Comparison of ENCODE assay signal across 9 cellular contexts in the genomic region with DNA sequence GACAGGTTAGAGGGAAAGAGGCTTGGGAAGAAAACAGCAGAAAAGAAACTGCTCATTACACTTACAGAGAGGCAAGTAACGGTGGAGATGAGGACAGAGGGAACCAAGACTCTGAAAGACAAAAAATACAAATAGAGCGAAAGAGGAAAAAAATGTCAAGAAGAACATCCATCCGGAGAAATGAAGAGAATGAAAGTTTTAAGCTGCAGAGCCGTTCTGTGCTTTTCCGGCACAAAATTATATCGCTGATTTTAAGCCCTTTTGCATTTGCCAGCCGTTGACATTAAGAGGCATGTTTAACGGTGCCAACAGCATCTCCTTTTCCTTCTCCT. TPM values are rescaled to one million over a fixed set of nuclear protein-coding genes. Genes with fewer than 3 reads are reported as not detected.
A peak's percentile ranks its signal among the peaks of the same experiment; 100 is the strongest.
DNase-seq lines count a peak whose midpoint lies in the region; ATAC-seq and TF ChIP-seq lines count a peak whose summit lies in the region.
"Had no signal": no experiment of that assay in that cellular context is flagged by ENCODE, and none has a peak within 500 bp of the region (broad histone marks: within the 10 kb centered on the region; RNA-seq: fewer than 3 reads in every experiment).

No MANE protein-coding gene starts in this region.

- peaks cover 31% of the 10 kb centered on the region for H3K4me1 Mint-ChIP-seq in stimulated activated naive CD8-positive, alpha-beta T cell treated with anti-CD3 and anti-CD28 coated beads, Interleukin-15, Interleukin-2, amounts not matched to agents 100 ng/mL and 50 ng/mL, for 24 hours (ENCODE audit: low read depth)
- peaks cover 3 to 11% of the 10 kb centered on the region in 2 donors for H3K4me1 Mint-ChIP-seq in natural killer cell treated with Interleukin-12 subunit alpha and Interleukin-12 subunit beta and Interleukin-15 and Interleukin-18, amount 100 ng/mL, for 72 hours (ENCODE audit: low read depth in 2 of 2)

- no peak overlapping the region for H3K27ac ChIP-seq in colonic mucosa

- no peaks in the 10 kb centered on the region for H3K9me3 Mint-ChIP-seq in stimulated activated naive CD8-positive, alpha-beta T cell treated with anti-CD3 and anti-CD28 coated beads, Interleukin-15, Interleukin-2, amounts not matched to agents 100 ng/mL and 50 ng/mL, for 24 hours
- H3K9me3 Mint-ChIP-seq in natural killer cell treated with Interleukin-12 subunit alpha and Interleukin-12 subunit beta and Interleukin-15 and Interleukin-18, amount 100 ng/mL, for 72 hours: peaks cover 6% of the 10 kb centered on the region

- no peaks in the 10 kb centered on the region for H3K9me3 ChIP-seq in colonic mucosa

- peak overlapping the region; percentile 71 for H3K27ac Mint-ChIP-seq in stimulated activated naive CD8-positive, alpha-beta T cell treated with anti-CD3 and anti-CD28 coated beads, Interleukin-15, Interleukin-2, amounts not matched to agents 100 ng/mL and 50 ng/mL, for 24 hours
- H3K27ac Mint-ChIP-seq in natural killer cell treated with Interleukin-12 subunit alpha and Interleukin-12 subunit beta and Interleukin-15 and Interleukin-18, amount 100 ng/mL, for 72 hours: no peak overlapping the region

- ATAC-seq in stimulated activated naive CD8-positive, alpha-beta T cell treated with anti-CD3 and anti-CD28 coated beads, Interleukin-15, Interleukin-2, amounts not matched to agents 100 U/mL and 50 U/mL, for 24 hours: no peak
- ATAC-seq in natural killer cell treated with Interleukin-12 subunit alpha and Interleukin-12 subunit beta and Interleukin-15 and Interleukin-18, amount 100 ng/mL, for 72 hours: no peak

- no peaks in the 10 kb centered on the region for H3K4me1 ChIP-seq in colonic mucosa

- H3K36me3 Mint-ChIP-seq in stimulated activated naive CD8-positive, alpha-beta T cell treated with anti-CD3 and anti-CD28 coated beads, Interleukin-15, Interleukin-2, amounts not matched to agents 100 ng/mL and 50 ng/mL, for 24 hours (ENCODE audit: low read depth): peaks cover 7% of the 10 kb centered on the region
- H3K36me3 Mint-ChIP-seq in natural killer cell treated with Interleukin-12 subunit alpha and Interleukin-12 subunit beta and Interleukin-15 and Interleukin-18, amount 100 ng/mL, for 72 hours: peaks cover 28% of the 10 kb centered on the region

- H3K4me3 ChIP-seq in colonic mucosa: peak overlapping the region; percentile 13

- H3K27me3 ChIP-seq in colonic mucosa: peaks cover 57% of the 10 kb centered on the region

- no peak overlapping the region for H3K9ac ChIP-seq in colonic mucosa (ENCODE audit: low read depth in 2 of 2, low read length in 2 of 2)

- H3K27me3 Mint-ChIP-seq in stimulated activated naive CD8-positive, alpha-beta T cell treated with anti-CD3 and anti-CD28 coated beads, Interleukin-15, Interleukin-2, amounts not matched to agents 100 ng/mL and 50 ng/mL, for 24 hours: peaks cover 87% of the 10 kb centered on the region
- peaks cover 41 to 44% of the 10 kb centered on the region in 2 donors for H3K27me3 Mint-ChIP-seq in natural killer cell treated with Interleukin-12 subunit alpha and Interleukin-12 subunit beta and Interleukin-15 and Interleukin-18, amount 100 ng/mL, for 72 hours

- TF ChIP-seq CTCF in colonic mucosa (IDR thresholded peaks at IDR 0.05): no peak

- peak overlapping the region; percentile 73 for H3K4me3 Mint-ChIP-seq in stimulated activated naive CD8-positive, alpha-beta T cell treated with anti-CD3 and anti-CD28 coated beads, Interleukin-15, Interleukin-2, amounts not matched to agents 100 ng/mL and 50 ng/mL, for 24 hours
- H3K4me3 Mint-ChIP-seq in natural killer cell treated with Interleukin-12 subunit alpha and Interleukin-12 subunit beta and Interleukin-15 and Interleukin-18, amount 100 ng/mL, for 72 hours: peak overlapping the region; percentile 67

- intact Hi-C loops in colonic mucosa (cut with DNase I): no loop called here

- H3K36me3 ChIP-seq in colonic mucosa: no peaks in the 10 kb centered on the region

- DNase-seq in stimulated activated naive CD8-positive, alpha-beta T cell treated with anti-CD3 and anti-CD28 coated beads, Interleukin-15, Interleukin-2, amounts not matched to agents 100 U/mL and 50 U/mL, for 24 hours: no peak
- DNase-seq in colonic mucosa (no peak), dermis blood vessel endothelial cell (no peak), NCI-H1048 (lab: John Stamatoyannopoulos, UW) (no peak), DMS79 treated with DMSO at 0.1 percent for 48 hours (lab: John Stamatoyannopoulos, UW) (no peak), LoVo (ENCODE audit: low spot score) (no peak)
- DNase-seq in natural killer cell treated with Interleukin-12 subunit alpha and Interleukin-12 subunit beta and Interleukin-15 and Interleukin-18, amount 100 ng/mL, for 72 hours (ENCODE audit: low spot score): no peak
- DNase-seq: NCI-H187 treated with DMSO at 0.1 percent for 48 hours had no signal

RNA-seq across cellular contexts. Expression of a gene that starts 0.2 kb away (rescaled TPM):
- under 1 TPM; 0.22 to 0.37 TPM for total RNA-seq in colonic mucosa
- not detected for total RNA-seq in natural killer cell treated with Interleukin-12 subunit alpha and Interleukin-12 subunit beta and Interleukin-15 and Interleukin-18, amount 100 ng/mL, for 72 hours
- under 0.01 and 0.14 TPM in 2 replicates for total RNA-seq in dermis blood vessel endothelial cell
